9 cellular contexts compared by ENCODE assay signal in the genomic region with DNA sequence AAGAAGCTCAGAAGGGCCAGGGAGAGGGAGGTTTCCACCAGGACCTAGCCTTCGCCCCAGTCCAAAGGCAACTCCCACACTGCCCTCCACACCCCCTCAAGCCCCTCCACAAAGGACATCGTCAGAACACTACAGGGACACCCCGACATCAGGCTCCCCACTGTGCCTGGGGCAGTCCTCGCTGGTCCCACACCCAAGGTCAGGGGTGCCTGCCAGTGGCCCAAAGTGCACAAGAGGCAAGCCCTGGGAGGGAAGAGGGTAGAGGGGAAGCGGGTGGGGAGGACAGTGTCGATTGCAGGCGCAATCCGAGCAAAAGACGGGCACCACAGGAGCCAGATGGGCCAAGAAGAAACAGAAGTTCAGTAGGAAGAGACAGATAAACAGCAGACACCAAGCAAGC. TPM values are rescaled to one million over a fixed set of nuclear protein-coding genes. Genes with fewer than 3 reads are reported as not detected.
DNase-seq lines count a peak whose midpoint lies in the region; ATAC-seq and TF ChIP-seq lines count a peak whose summit lies in the region.
"Had no signal": no experiment of that assay in that cellular context is flagged by ENCODE, and none has a peak within 500 bp of the region (broad histone marks: within the 10 kb centered on the region; RNA-seq: fewer than 3 reads in every experiment).

No MANE protein-coding gene starts in this region.

- peak overlapping the region; percentile 60 for H3K27ac Mint-ChIP-seq in T-helper 2 cell treated with Interferon-gamma antibody and Interleukin-4, amounts not matched to agents 5 μg/mL and 100 μg/mL, for 36 hours

- ATAC-seq in lung (ENCODE audit: insufficient read depth, low FRiP score), result no peak
- ATAC-seq in HG02610 (IDR thresholded peaks at IDR 0.05; ENCODE audit: unreplicated experiment), result no peak
- no peak for ATAC-seq in HG02759 (IDR thresholded peaks at IDR 0.05; ENCODE audit: unreplicated experiment)

- H3K36me3 ChIP-seq in adrenal gland (replicated peaks in 1 of 2) (no peaks in the 10 kb centered on the region), lung (ENCODE audit: control insufficient read depth in 2 of 2, insufficient read depth in 2 of 2, low read length in 2 of 2) (no peaks in the 10 kb centered on the region), suprapubic skin (no peaks in the 10 kb centered on the region)

- peaks cover 3% of the 10 kb centered on the region for H3K36me3 Mint-ChIP-seq in T-helper 2 cell treated with Interferon-gamma antibody and Interleukin-4, amounts not matched to agents 5 μg/mL and 100 μg/mL, for 36 hours (ENCODE audit: low read depth)

- H3K27me3 ChIP-seq in adrenal gland (peaks cover 2% of the 10 kb centered on the region), lung (ENCODE audit: control insufficient read depth, insufficient read depth) (no peaks in the 10 kb centered on the region), suprapubic skin (peaks cover 6% of the 10 kb centered on the region)

- no peak for TF ChIP-seq POLR2A in adrenal gland (IDR thresholded peaks at IDR 0.05)
- no peak for TF ChIP-seq POLR2A in suprapubic skin (IDR thresholded peaks at IDR 0.05)

- intact Hi-C loops in adrenal gland (cut with DNase I), result no loop called here

- 70 to 77% (median 73%) methylated on average over 8 to 9 of the region's 9 CpGs for WGBS in adrenal gland, 4 donors
- WGBS in lung, 2 donors, result 73 to 76% methylated on average over 9 of the region's 9 CpGs
- 42% methylated on average over 9 of the region's 9 CpGs for WGBS in suprapubic skin

- H3K4me1 ChIP-seq in adrenal gland (replicated peaks in 1 of 2) (peaks cover 8 to 24% of the 10 kb centered on the region in 2 donors), lung (ENCODE audit: control insufficient read depth in 2 of 2, insufficient read depth in 2 of 2, low read length in 2 of 2) (peaks cover 4 to 22% of the 10 kb centered on the region in 2 donors), suprapubic skin (peaks cover 58% of the 10 kb centered on the region)

- H3K9me3 ChIP-seq in adrenal gland (replicated peaks in 1 of 3) (no peaks in the 10 kb centered on the region), lung (ENCODE audit: control insufficient read depth in 2 of 2, insufficient read depth in 1 of 2, low read length in 1 of 2) (no peaks in the 10 kb centered on the region), suprapubic skin (no peaks in the 10 kb centered on the region)

- H3K9me3 Mint-ChIP-seq in T-helper 2 cell treated with Interferon-gamma antibody and Interleukin-4, amounts not matched to agents 5 μg/mL and 100 μg/mL, for 36 hours, result no peaks in the 10 kb centered on the region
- H3K9me3 Mint-ChIP-seq: activated T-cell treated with anti-CD3 and anti-CD28 coated beads, Interleukin-2, amount 50 U/mL, for 4 hours had no signal

- peaks cover 49% of the 10 kb centered on the region for H3K4me1 Mint-ChIP-seq in T-helper 2 cell treated with Interferon-gamma antibody and Interleukin-4, amounts not matched to agents 5 μg/mL and 100 μg/mL, for 36 hours (ENCODE audit: low read depth)

- TF ChIP-seq CTCF in adrenal gland (IDR thresholded peaks at IDR 0.05) (no peak), lung (IDR thresholded peaks at IDR 0.05; ENCODE audit: control extremely low read depth, extremely low read depth) (no peak), suprapubic skin (IDR thresholded peaks at IDR 0.05) (no peak)

- H3K27ac ChIP-seq in adrenal gland (peak overlapping the region in 4 of 5 donors; percentile 19 to 93 (median 47)), lung (ENCODE audit: low read depth in 1 of 2, low read length in 1 of 2) (peak overlapping the region; percentile 55 to 75), suprapubic skin (peak overlapping the region; percentile 68)

- H3K4me3 ChIP-seq in adrenal gland, result no peak overlapping the region
- no peak overlapping the region for H3K4me3 ChIP-seq in lung
- H3K4me3 ChIP-seq in suprapubic skin, result peak overlapping the region; percentile 28

- peak overlapping the region; percentile 55 for H3K4me3 Mint-ChIP-seq in T-helper 2 cell treated with Interferon-gamma antibody and Interleukin-4, amounts not matched to agents 5 μg/mL and 100 μg/mL, for 36 hours

- no peak for TF ChIP-seq EP300 in suprapubic skin (IDR thresholded peaks at IDR 0.05)

- DNase-seq in T-helper 2 cell treated with Interferon-gamma antibody and Interleukin-4, amounts not matched to agents 5 μg/mL and 100 μg/mL, for 36 hours (ENCODE audit: low spot score), result no peak
- DNase-seq in T-helper 2 cell (no peak), adrenal gland (no peak), lung (ENCODE audit: low spot score) (no peak), suprapubic skin (ENCODE audit: low spot score in 2 of 2) (no peak), NCI-H187 treated with DMSO at 0.1 percent for 48 hours (lab: John Stamatoyannopoulos, UW) (no peak)

- peaks cover 17% of the 10 kb centered on the region for H3K27me3 Mint-ChIP-seq in T-helper 2 cell treated with Interferon-gamma antibody and Interleukin-4, amounts not matched to agents 5 μg/mL and 100 μg/mL, for 36 hours (ENCODE audit: low read depth)

RNA-seq across cellular contexts. Expression of a gene that starts 35.6 kb away (rescaled TPM):
- 10 to 100 TPM; 21.2 to 42.2 (median 39.2) TPM for total RNA-seq in adrenal gland
- 10 to 100 TPM; 18.0 to 24.3 (median 23.3) TPM for polyA plus RNA-seq in adrenal gland
- 10 to 100 TPM; 33.5 to 72.2 TPM for total RNA-seq in lung
- 10 to 100 TPM; 10.3 to 13.6 TPM for polyA plus RNA-seq in lung
- 10 to 100 TPM; 10.9 to 14.7 (median 12.1) TPM for total RNA-seq in suprapubic skin
